In genomic region chr1:205630241-205630640, GRCh38 we compare ENCODE assay signal across 9 cellular contexts. TPM values are rescaled to one million over a fixed set of nuclear protein-coding genes. Genes with fewer than 3 reads are reported as not detected.
DNase-seq lines count a peak whose midpoint lies in the region; ATAC-seq and TF ChIP-seq lines count a peak whose summit lies in the region.
"Had no signal": no experiment of that assay in that cellular context is flagged by ENCODE, and none has a peak within 500 bp of the region (broad histone marks: within the 10 kb centered on the region; RNA-seq: fewer than 3 reads in every experiment).

No MANE protein-coding gene starts in this region.

- H3K4me2 ChIP-seq in neural progenitor cell, result peak overlapping the region; percentile 91

- no peak for ATAC-seq in effector memory CD8-positive, alpha-beta T cell (replicated peaks)
- ATAC-seq in HG02884 (IDR thresholded peaks at IDR 0.05; ENCODE audit: unreplicated experiment), result no peak

- H3K4me1 ChIP-seq in neural progenitor cell, result peaks cover 9% of the 10 kb centered on the region

- no peaks in the 10 kb centered on the region for H3K9me3 ChIP-seq in neural progenitor cell (ENCODE audit: low read depth)

- H3K4me3 Mint-ChIP-seq in Calu3 (ENCODE audit: low read depth, unreplicated experiment), result peak overlapping the region; percentile 88
- peak overlapping the region; percentile 85 to 94 for H3K4me3 Mint-ChIP-seq in effector memory CD8-positive, alpha-beta T cell
- peak overlapping the region; percentile 97 for H3K4me3 Mint-ChIP-seq in neural progenitor cell

- peak overlapping the region; percentile 99 for H3K27ac ChIP-seq in neural progenitor cell

- no TSS peak for BruUV-seq in Calu3 (replicated peaks; lab: Mats Ljungman, UMichigan)

- peak overlapping the region; percentile 66 for H3K4me3 ChIP-seq in neural progenitor cell

- peak overlapping the region; percentile 61 for H3K9ac ChIP-seq in neural progenitor cell

- CTCF ChIA-PET in Calu3 (lab: Charles Lee), result interaction anchor here (0.6 to 3.3 kb wide), 4 partner anchors 9 to 35 kb away, joined by 4 to 14 read pairs (median 6); no protein-coding TSS in a partner anchor

- H3K79me2 ChIP-seq in neural progenitor cell (ENCODE audit: low read depth), result peaks cover 57% of the 10 kb centered on the region

- intact Hi-C loops in Calu3 (cut with micrococcal nuclease; ENCODE audit: unreplicated experiment), result loop anchor here (1.0 kb wide), 1 partner anchor 11 kb away; no protein-coding TSS in a partner anchor

- H3K4me1 Mint-ChIP-seq in Calu3 (ENCODE audit: low read depth, unreplicated experiment) (peaks cover 23% of the 10 kb centered on the region), neural progenitor cell (peaks cover 31% of the 10 kb centered on the region)
- peaks cover 31 to 49% of the 10 kb centered on the region in 2 donors for H3K4me1 Mint-ChIP-seq in effector memory CD8-positive, alpha-beta T cell (ENCODE audit: low read depth in 2 of 2)

- H3K36me3 Mint-ChIP-seq in Calu3 (ENCODE audit: insufficient read depth, unreplicated experiment) (peaks cover 68% of the 10 kb centered on the region), neural progenitor cell (peaks cover 5% of the 10 kb centered on the region)
- peaks cover 26% of the 10 kb centered on the region for H3K36me3 Mint-ChIP-seq in effector memory CD8-positive, alpha-beta T cell (ENCODE audit: insufficient read depth)

- no peak overlapping the region for H2AFZ ChIP-seq in neural progenitor cell (replicated peaks)

- DNase-seq in Calu3, result no peak
- peak; percentile 53 for DNase-seq in OCI-M1 (lab: John Stamatoyannopoulos, UW)
- no peak for DNase-seq in effector memory CD8-positive, alpha-beta T cell
- no peak for DNase-seq in neural progenitor cell (ENCODE audit: low spot score)
- no peak for DNase-seq in NCI-H1105 (lab: John Stamatoyannopoulos, UW)
- DNase-seq in stimulated activated naive CD4-positive, alpha-beta T cell (lab: John Stamatoyannopoulos, UW), result no peak
- no peak for DNase-seq in T-helper 9 cell
- DNase-seq: foreskin melanocyte had no signal

- H3K27me3 ChIP-seq in neural progenitor cell, result no peaks in the 10 kb centered on the region

- H3K36me3 ChIP-seq in neural progenitor cell, result no peaks in the 10 kb centered on the region

- H3F3A ChIP-seq in neural progenitor cell (ENCODE audit: low read depth), result peaks cover 42% of the 10 kb centered on the region

- H3K27me3 Mint-ChIP-seq in Calu3 (ENCODE audit: unreplicated experiment) (no peaks in the 10 kb centered on the region), neural progenitor cell (ENCODE audit: insufficient read depth, low read depth) (no peaks in the 10 kb centered on the region)
- H3K27me3 Mint-ChIP-seq in effector memory CD8-positive, alpha-beta T cell, result no peaks in the 10 kb centered on the region

- TF ChIP-seq CTCF in Calu3 (IDR thresholded peaks at IDR 0.05; ENCODE audit: unreplicated experiment) (no peak), neural progenitor cell (IDR thresholded peaks at IDR 0.05) (no peak)

- H3K9me3 Mint-ChIP-seq in Calu3 (ENCODE audit: low read depth, unreplicated experiment) (no peaks in the 10 kb centered on the region), neural progenitor cell (no peaks in the 10 kb centered on the region)
- no peaks in the 10 kb centered on the region for H3K9me3 Mint-ChIP-seq in effector memory CD8-positive, alpha-beta T cell

- peaks cover 54% of the 10 kb centered on the region for H4K20me1 ChIP-seq in neural progenitor cell (ENCODE audit: low read depth)

- peak overlapping the region; percentile 97 for H3K27ac Mint-ChIP-seq in Calu3 (ENCODE audit: unreplicated experiment)
- H3K27ac Mint-ChIP-seq in effector memory CD8-positive, alpha-beta T cell, result peak overlapping the region; percentile 95 to 97
- H3K27ac Mint-ChIP-seq in neural progenitor cell, result peak overlapping the region; percentile 92

RNA-seq across cellular contexts. Expression of gene ELK4, which starts 1.6 kb away (rescaled TPM):
- total RNA-seq in Calu3 (2022), result 110 and 122 TPM in 2 replicates
- total RNA-seq in neural progenitor cell (ENCODE audit: low replicate concordance), result 24.9 and 36.6 TPM in 2 replicates

RNA-seq across cellular contexts. Expression of gene SLC45A3, which starts 50.1 kb away (rescaled TPM):
- total RNA-seq in Calu3 (2022), result 27.5 and 29.1 TPM in 2 replicates
- 5.1 and 8.9 TPM in 2 replicates for total RNA-seq in neural progenitor cell (ENCODE audit: low replicate concordance)
